Comparison of ENCODE assay signal across 9 cellular contexts in genomic region chr1:245332513-245332912, GRCh38.
DNase-seq lines count a peak whose midpoint lies in the region; ATAC-seq and TF ChIP-seq lines count a peak whose summit lies in the region.
"Had no signal": no experiment of that assay in that cellular context is flagged by ENCODE, and none has a peak within 500 bp of the region (broad histone marks: within the 10 kb centered on the region; RNA-seq: fewer than 3 reads in every experiment).

No MANE protein-coding gene starts in this region.

- H3K9me3 Mint-ChIP-seq in activated CD4-positive, alpha-beta T cell treated with anti-CD3 and anti-CD28 coated beads for 36 hours (ENCODE audit: low read depth), result peaks cover 2% of the 10 kb centered on the region
- no peaks in the 10 kb centered on the region for H3K9me3 Mint-ChIP-seq in activated CD4-positive, alpha-beta T cell treated with anti-CD3 and anti-CD28 coated beads, Interleukin-2, amount 10 ng/mL, durations not matched to agents 7 days and 5 days
- peaks cover 7% of the 10 kb centered on the region for H3K9me3 Mint-ChIP-seq in activated CD8-positive, alpha-beta T cell treated with anti-CD3 and anti-CD28 coated beads for 36 hours

- POLR2A ChIA-PET in activated CD4-positive, alpha-beta T cell treated with anti-CD3 and anti-CD28 coated beads for 36 hours (lab: Charles Lee), result no interaction called here
- POLR2A ChIA-PET in activated CD4-positive, alpha-beta T cell treated with anti-CD3 and anti-CD28 coated beads, Interleukin-2, amount 10 ng/mL, durations not matched to agents 7 days and 5 days (lab: Charles Lee), result no interaction called here
- POLR2A ChIA-PET in activated CD8-positive, alpha-beta T cell treated with anti-CD3 and anti-CD28 coated beads for 36 hours (lab: Charles Lee), result interaction anchor here (1.0 kb wide), 1 partner anchor 21 kb away, joined by 3 read pairs; no protein-coding TSS in a partner anchor

- CTCF ChIA-PET in activated CD4-positive, alpha-beta T cell treated with anti-CD3 and anti-CD28 coated beads for 36 hours (lab: Charles Lee), result no interaction called here
- CTCF ChIA-PET in activated CD4-positive, alpha-beta T cell treated with anti-CD3 and anti-CD28 coated beads, Interleukin-2, amount 10 ng/mL, durations not matched to agents 7 days and 5 days (lab: Charles Lee), result no interaction called here
- CTCF ChIA-PET in activated CD8-positive, alpha-beta T cell treated with anti-CD3 and anti-CD28 coated beads for 36 hours (lab: Charles Lee), result no interaction called here

- no peak overlapping the region for H3K4me3 Mint-ChIP-seq in activated CD4-positive, alpha-beta T cell treated with anti-CD3 and anti-CD28 coated beads for 36 hours
- no peak overlapping the region for H3K4me3 Mint-ChIP-seq in activated CD4-positive, alpha-beta T cell treated with anti-CD3 and anti-CD28 coated beads, Interleukin-2, amount 10 ng/mL, durations not matched to agents 7 days and 5 days
- no peak overlapping the region for H3K4me3 Mint-ChIP-seq in activated CD8-positive, alpha-beta T cell treated with anti-CD3 and anti-CD28 coated beads for 36 hours

- peak; percentile 78 for DNase-seq in activated CD4-positive, alpha-beta T cell treated with anti-CD3 and anti-CD28 coated beads for 36 hours
- DNase-seq in activated CD4-positive, alpha-beta T cell treated with anti-CD3 and anti-CD28 coated beads, Interleukin-2, amount 10 ng/mL, durations not matched to agents 7 days and 5 days, result no peak
- DNase-seq in activated CD8-positive, alpha-beta T cell treated with anti-CD3 and anti-CD28 coated beads for 36 hours, result peak; percentile 89
- DNase-seq in mesenteric fat pad (ENCODE audit: low spot score) (peak; percentile 68), HPDE6-E6E7 (ENCODE audit: extremely low spot score) (no peak)
- peak; percentile 7 for DNase-seq in stimulated activated CD8-positive, alpha-beta memory T cell treated with anti-CD3 and anti-CD28 coated beads, Interleukin-7, amount 100 ng/mL, for 24 hours (ENCODE audit: low read depth)
- DNase-seq: NCI-H1105 had no signal

- H3K36me3 Mint-ChIP-seq in activated CD4-positive, alpha-beta T cell treated with anti-CD3 and anti-CD28 coated beads for 36 hours (ENCODE audit: low read depth), result no peaks in the 10 kb centered on the region
- H3K36me3 Mint-ChIP-seq in activated CD4-positive, alpha-beta T cell treated with anti-CD3 and anti-CD28 coated beads, Interleukin-2, amount 10 ng/mL, durations not matched to agents 7 days and 5 days (ENCODE audit: low read depth), result no peaks in the 10 kb centered on the region
- H3K36me3 Mint-ChIP-seq in activated CD8-positive, alpha-beta T cell treated with anti-CD3 and anti-CD28 coated beads for 36 hours (ENCODE audit: low read depth), result peaks cover 5% of the 10 kb centered on the region

- H3K27me3 Mint-ChIP-seq in activated CD4-positive, alpha-beta T cell treated with anti-CD3 and anti-CD28 coated beads for 36 hours, result peaks cover 15% of the 10 kb centered on the region
- no peaks in the 10 kb centered on the region for H3K27me3 Mint-ChIP-seq in activated CD4-positive, alpha-beta T cell treated with anti-CD3 and anti-CD28 coated beads, Interleukin-2, amount 10 ng/mL, durations not matched to agents 7 days and 5 days
- H3K27me3 Mint-ChIP-seq in activated CD8-positive, alpha-beta T cell treated with anti-CD3 and anti-CD28 coated beads for 36 hours, result peaks cover 9% of the 10 kb centered on the region

- H3K27ac Mint-ChIP-seq in activated CD4-positive, alpha-beta T cell treated with anti-CD3 and anti-CD28 coated beads for 36 hours, result peak overlapping the region; percentile 22
- no peak overlapping the region for H3K27ac Mint-ChIP-seq in activated CD4-positive, alpha-beta T cell treated with anti-CD3 and anti-CD28 coated beads, Interleukin-2, amount 10 ng/mL, durations not matched to agents 7 days and 5 days
- H3K27ac Mint-ChIP-seq in activated CD8-positive, alpha-beta T cell treated with anti-CD3 and anti-CD28 coated beads for 36 hours, result peak overlapping the region; percentile 70

- TF ChIP-seq CTCF in activated CD8-positive, alpha-beta T cell treated with anti-CD3 and anti-CD28 coated beads for 36 hours (IDR thresholded peaks at IDR 0.05), result no peak

- intact Hi-C loops in activated CD4-positive, alpha-beta T cell treated with anti-CD3 and anti-CD28 coated beads for 36 hours (cut with DNase I, micrococcal nuclease), result loop anchor here in 1 of 2 experiments (10.0 kb wide), 1 partner anchor 178 kb away; the partner anchor contains the start of gene KIF26B
- intact Hi-C loops in activated CD8-positive, alpha-beta T cell treated with anti-CD3 and anti-CD28 coated beads for 36 hours (cut with micrococcal nuclease), result no loop called here

- H3K4me1 Mint-ChIP-seq in activated CD4-positive, alpha-beta T cell treated with anti-CD3 and anti-CD28 coated beads for 36 hours, result peaks cover 23% of the 10 kb centered on the region
- peaks cover 5% of the 10 kb centered on the region for H3K4me1 Mint-ChIP-seq in activated CD4-positive, alpha-beta T cell treated with anti-CD3 and anti-CD28 coated beads, Interleukin-2, amount 10 ng/mL, durations not matched to agents 7 days and 5 days
- H3K4me1 Mint-ChIP-seq in activated CD8-positive, alpha-beta T cell treated with anti-CD3 and anti-CD28 coated beads for 36 hours (ENCODE audit: low read depth), result peaks cover 30% of the 10 kb centered on the region

- peak; percentile 97 for ATAC-seq in activated CD4-positive, alpha-beta T cell treated with anti-CD3 and anti-CD28 coated beads for 36 hours
- ATAC-seq in activated CD8-positive, alpha-beta T cell treated with anti-CD3 and anti-CD28 coated beads for 36 hours, result peak; percentile 97
- ATAC-seq in HG03135 (IDR thresholded peaks at IDR 0.05; ENCODE audit: unreplicated experiment), result no peak
- no peak for ATAC-seq in GM21723 (IDR thresholded peaks at IDR 0.05; ENCODE audit: unreplicated experiment)

Comparison
In these comparisons a context has a peak if more than half of its experiments do, and no peak if none do; other contexts are left out.
1. DNase-seq: peak in activated CD4-positive, alpha-beta T cell treated with anti-CD3 and anti-CD28 coated beads for 36 hours (single experiment), activated CD8-positive, alpha-beta T cell treated with anti-CD3 and anti-CD28 coated beads for 36 hours (single experiment), mesenteric fat pad (single experiment) and stimulated activated CD8-positive, alpha-beta memory T cell treated with anti-CD3 and anti-CD28 coated beads, Interleukin-7, amount 100 ng/mL, for 24 hours (single experiment); none in activated CD4-positive, alpha-beta T cell treated with anti-CD3 and anti-CD28 coated beads, Interleukin-2, amount 10 ng/mL, durations not matched to agents 7 days and 5 days (single experiment) and HPDE6-E6E7 (single experiment).
2. ATAC-seq: peak in activated CD4-positive, alpha-beta T cell treated with anti-CD3 and anti-CD28 coated beads for 36 hours (single experiment) and activated CD8-positive, alpha-beta T cell treated with anti-CD3 and anti-CD28 coated beads for 36 hours (single experiment); none in HG03135 (single experiment) and GM21723 (single experiment).